Comparison of ENCODE assay signal across 22 cellular contexts in genomic region chr11:60589611-60590010, GRCh38.
A peak's percentile ranks its signal among the peaks of the same experiment; 100 is the strongest.
DNase-seq lines count a peak whose midpoint lies in the region; ATAC-seq and TF ChIP-seq lines count a peak whose summit lies in the region.
"Had no signal": no experiment of that assay in that cellular context is flagged by ENCODE, and none has a peak within 500 bp of the region (broad histone marks: within the 10 kb centered on the region; RNA-seq: fewer than 3 reads in every experiment).

No MANE protein-coding gene starts in this region.

- no peak overlapping the region for H2AFZ ChIP-seq in OCI-LY7 (ENCODE audit: low read length)

- H3K27ac ChIP-seq in 22Rv1 (no peak overlapping the region), OCI-LY7 (ENCODE audit: low read depth, low read length, poor library complexity, severe bottlenecking) (no peak overlapping the region)
- H3K27ac ChIP-seq: SJCRH30, vagina had no signal

- no peaks in the 10 kb centered on the region for H3K9me2 ChIP-seq in OCI-LY7 (ENCODE audit: insufficient read depth, low read length)

- H3K79me2 ChIP-seq in OCI-LY7 (ENCODE audit: insufficient read depth, low read depth, low read length) = no peaks in the 10 kb centered on the region

- H3K4me3 ChIP-seq in GM12875 (ENCODE audit: low read depth, low read length) (no peak overlapping the region), OCI-LY7 (ENCODE audit: low read depth, low read length, poor library complexity, severe bottlenecking) (no peak overlapping the region), fibroblast of pulmonary artery (replicated peaks; ENCODE audit: low read depth, low read length) (no peak overlapping the region)
- H3K4me3 ChIP-seq: K562, SJCRH30, vagina had no signal

- no peak for ATAC-seq in left ventricle myocardium superior
- ATAC-seq in GM18867 (IDR thresholded peaks at IDR 0.05; ENCODE audit: unreplicated experiment) = no peak
- ATAC-seq: K562, sciatic nerve had no signal

- H4K20me1 ChIP-seq in OCI-LY7 (ENCODE audit: insufficient read depth, low read length) = no peaks in the 10 kb centered on the region

- POLR2A ChIA-PET in OCI-LY7 (lab: Charles Lee) = interaction anchor here (0.8 to 1.2 kb wide), 3 partner anchors 10 to 60 kb away, joined by 3 to 5 read pairs (median 4); no protein-coding TSS in a partner anchor

- no TSS peak for BruUV-seq in OCI-LY7 (replicated peaks; lab: Mats Ljungman, UMichigan)

- TF ChIP-seq CTCF in 22Rv1 (IDR thresholded peaks at IDR 0.05) = peak; percentile 54
- peak; percentile 21; the same call in 1 of the 2 replicates for TF ChIP-seq CTCF in GM12875 (IDR thresholded peaks at IDR 0.05; ENCODE audit: borderline replicate concordance, insufficient read depth, low read depth, low read length)
- peak; percentile 69 for TF ChIP-seq CTCF in OCI-LY7 (conservative IDR thresholded peaks at IDR 0.05; ENCODE audit: low read length)
- peak; percentile 9 for TF ChIP-seq CTCF in fibroblast of pulmonary artery (IDR thresholded peaks at IDR 0.05; ENCODE audit: low read length, missing control alignments)

- no peaks in the 10 kb centered on the region; the same call in 1 of the 2 replicates for H3K9me3 ChIP-seq in OCI-LY7 (ENCODE audit: low read length)
- H3K9me3 ChIP-seq: SJCRH30, vagina had no signal

- H3K4me1 ChIP-seq in OCI-LY7 (ENCODE audit: insufficient read depth, low read length, poor library complexity, severe bottlenecking) = no peaks in the 10 kb centered on the region
- H3K4me1 ChIP-seq: SJCRH30, vagina had no signal

- CTCF ChIA-PET in OCI-LY7 (lab: Charles Lee; ENCODE audit: unreplicated experiment) = interaction anchor here (1.5 kb wide), 1 partner anchor 19 kb away, joined by 3 read pairs; no protein-coding TSS in a partner anchor

- intact Hi-C loops in OCI-LY7 (cut with micrococcal nuclease; ENCODE audit: unreplicated experiment) = no loop called here
- intact Hi-C loops in left ventricle myocardium superior (cut with micrococcal nuclease) = no loop called here

- DNase-seq in OCI-LY7 (ENCODE audit: low spot score) = no peak
- DNase-seq in fibroblast of pulmonary artery (ENCODE audit: low read depth) = no peak
- no peak for DNase-seq in left ventricle myocardium superior
- no peak for DNase-seq in NCI-H1436 treated with DMSO at 0.1 percent for 48 hours (lab: John Stamatoyannopoulos, UW)
- no peak for DNase-seq in DMS114 treated with DMSO at 0.1 percent for 48 hours (lab: John Stamatoyannopoulos, UW; ENCODE audit: unreplicated experiment)
- DNase-seq: activated CD4-positive, alpha-beta T cell treated with anti-CD3 and anti-CD28 coated beads for 48 hours; activated CD8-positive, alpha-beta memory T cell treated with anti-CD3 and anti-CD28 coated beads, Interleukin-2, amount 50 U/mL, for 4 hours; activated gamma-delta T cell; CD4-positive, alpha-beta T cell; cerebellar nuclear complex; hypothalamus; NCI-H1436; occipital lobe; SJCRH30; stimulated activated CD4-positive, alpha-beta T cell treated with anti-CD3 and anti-CD28 coated beads, Interleukin-1b, Interleukin-23, amount 100 ng/mL, for 48 hours; T1000 had no signal

- no peak overlapping the region for H3K4me2 ChIP-seq in OCI-LY7 (ENCODE audit: low read length)

- H3K36me3 ChIP-seq in OCI-LY7 (ENCODE audit: insufficient read depth, low read length) = no peaks in the 10 kb centered on the region
- H3K36me3 ChIP-seq: SJCRH30, vagina had no signal

Comparison
In these comparisons a context has a peak if more than half of its experiments do, and no peak if none do; other contexts are left out.
1. CTCF ChIP-seq: peak in every context shown above with its lines; median percentile 69 in OCI-LY7; 54 in 22Rv1; 21 in GM12875; 9 in fibroblast of pulmonary artery.